In the genomic region with DNA sequence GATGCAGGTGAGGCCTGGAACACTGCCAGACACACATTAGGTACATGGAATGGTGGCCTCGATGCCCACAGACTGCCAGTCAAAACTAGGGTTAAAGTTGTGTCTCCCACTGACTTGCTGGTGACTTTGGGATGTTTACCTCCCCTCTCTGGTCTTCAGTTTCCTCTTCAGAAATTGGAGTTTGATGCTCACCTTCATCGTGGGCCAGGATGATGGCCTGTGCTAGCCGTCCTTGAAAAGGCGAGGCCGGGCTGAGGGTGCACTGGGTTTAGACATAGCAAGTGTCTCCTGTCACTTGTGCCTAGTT, we compare ENCODE assay signal across 2 cellular contexts.
A peak's percentile ranks its signal among the peaks of the same experiment; 100 is the strongest.
TF ChIP-seq lines count a peak whose summit lies in the region.

No MANE protein-coding gene starts in this region.

TF ChIP-seq in A549, 52 proteins besides CTCF, POLR2A, EP300 and RAD21 (continued from another document):
- TF ChIP-seq FOXS1 (CRISPR knock-in tag; IDR thresholded peaks at IDR 0.05) (no peak), HOXB13 (CRISPR knock-in tag; IDR thresholded peaks at IDR 0.05; ENCODE audit: low read depth) (no peak)
- TF ChIP-seq, protein P1, sequence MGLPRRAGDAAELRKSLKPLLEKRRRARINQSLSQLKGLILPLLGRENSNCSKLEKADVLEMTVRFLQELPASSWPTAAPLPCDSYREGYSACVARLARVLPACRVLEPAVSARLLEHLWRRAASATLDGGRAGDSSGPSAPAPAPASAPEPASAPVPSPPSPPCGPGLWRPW (IDR thresholded peaks at IDR 0.05): no peak

TF ChIP-seq in K562, 482 proteins besides CTCF, POLR2A, EP300 and RAD21:
- TF ChIP-seq RBM25 (IDR thresholded peaks at IDR 0.05; ENCODE audit: low read depth, low read length, severe bottlenecking) (peak; percentile 57), BCOR (IDR thresholded peaks at IDR 0.05) (peak; percentile 82; the same call in 1 of the 2 replicates), ETV1 (tag; conservative IDR thresholded peaks at IDR 0.05; ENCODE audit: low read depth) (0 out of 2 replicates have a peak, but pooled peaks have one; percentile 7), DPF2 (IDR thresholded peaks at IDR 0.05) (no peak), BRD9 (IDR thresholded peaks at IDR 0.05; ENCODE audit: low read depth, partially characterized antibody) (peak; percentile 97), NFIC (IDR thresholded peaks at IDR 0.05) (0 out of 2 replicates have a peak, but pooled peaks have one; percentile 0), ZNF668 (CRISPR knock-in tag; IDR thresholded peaks at IDR 0.05) (no peak)
- TF ChIP-seq, protein P2, sequence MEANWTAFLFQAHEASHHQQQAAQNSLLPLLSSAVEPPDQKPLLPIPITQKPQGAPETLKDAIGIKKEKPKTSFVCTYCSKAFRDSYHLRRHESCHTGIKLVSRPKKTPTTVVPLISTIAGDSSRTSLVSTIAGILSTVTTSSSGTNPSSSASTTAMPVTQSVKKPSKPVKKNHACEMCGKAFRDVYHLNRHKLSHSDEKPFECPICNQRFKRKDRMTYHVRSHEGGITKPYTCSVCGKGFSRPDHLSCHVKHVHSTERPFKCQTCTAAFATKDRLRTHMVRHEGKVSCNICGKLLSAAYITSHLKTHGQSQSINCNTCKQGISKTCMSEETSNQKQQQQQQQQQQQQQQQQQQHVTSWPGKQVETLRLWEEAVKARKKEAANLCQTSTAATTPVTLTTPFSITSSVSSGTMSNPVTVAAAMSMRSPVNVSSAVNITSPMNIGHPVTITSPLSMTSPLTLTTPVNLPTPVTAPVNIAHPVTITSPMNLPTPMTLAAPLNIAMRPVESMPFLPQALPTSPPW (CRISPR knock-in tag; IDR thresholded peaks at IDR 0.05): no peak
